11 cellular contexts compared by ENCODE assay signal in genomic region chrX:19805054-19805690, GRCh38.
A peak's percentile ranks its signal among the peaks of the same experiment; 100 is the strongest.
DNase-seq lines count a peak whose midpoint lies in the region; ATAC-seq and TF ChIP-seq lines count a peak whose summit lies in the region.
"Had no signal": no experiment of that assay in that cellular context is flagged by ENCODE, and none has a peak within 500 bp of the region (broad histone marks: within the 10 kb centered on the region; RNA-seq: fewer than 3 reads in every experiment).

No MANE protein-coding gene starts in this region.

- H3K4me3 Mint-ChIP-seq in activated CD8-positive, alpha-beta memory T cell treated with anti-CD3 and anti-CD28 coated beads, Interleukin-2, amount 10 ng/mL, durations not matched to agents 7 days and 5 days: no peak overlapping the region

- H3K9me3 Mint-ChIP-seq in activated CD8-positive, alpha-beta memory T cell treated with anti-CD3 and anti-CD28 coated beads, Interleukin-2, amount 10 ng/mL, durations not matched to agents 7 days and 5 days (ENCODE audit: low read depth): no peaks in the 10 kb centered on the region

- peak; percentile 46 for ATAC-seq in activated CD8-positive, alpha-beta memory T cell treated with anti-CD3 and anti-CD28 coated beads, Interleukin-2, amount 10 ng/mL, durations not matched to agents 7 days and 5 days
- ATAC-seq in SK-N-SH treated with all-trans-retinoic acid at 6 μM for 48 hours (peak; percentile 81), HG03097 (IDR thresholded peaks at IDR 0.05; ENCODE audit: low FRiP score, unreplicated experiment) (no peak), HG02571 (IDR thresholded peaks at IDR 0.05; ENCODE audit: unreplicated experiment) (no peak)
- peak; percentile 57 for ATAC-seq in stimulated activated naive CD8-positive, alpha-beta T cell treated with anti-CD3 and anti-CD28 coated beads, Interleukin-15, Interleukin-2, amounts not matched to agents 100 U/mL and 50 U/mL, for 24 hours

- H3K36me3 Mint-ChIP-seq in activated CD8-positive, alpha-beta memory T cell treated with anti-CD3 and anti-CD28 coated beads, Interleukin-2, amount 10 ng/mL, durations not matched to agents 7 days and 5 days: peaks cover 9% of the 10 kb centered on the region

- H3K27me3 Mint-ChIP-seq in activated CD8-positive, alpha-beta memory T cell treated with anti-CD3 and anti-CD28 coated beads, Interleukin-2, amount 10 ng/mL, durations not matched to agents 7 days and 5 days: no peaks in the 10 kb centered on the region

- H3K4me1 Mint-ChIP-seq in activated CD8-positive, alpha-beta memory T cell treated with anti-CD3 and anti-CD28 coated beads, Interleukin-2, amount 10 ng/mL, durations not matched to agents 7 days and 5 days: peaks cover 69% of the 10 kb centered on the region

- H3K27ac Mint-ChIP-seq in activated CD8-positive, alpha-beta memory T cell treated with anti-CD3 and anti-CD28 coated beads, Interleukin-2, amount 10 ng/mL, durations not matched to agents 7 days and 5 days: peak overlapping the region; percentile 73

- CTCF ChIA-PET in activated CD8-positive, alpha-beta memory T cell treated with anti-CD3 and anti-CD28 coated beads, Interleukin-2, amount 10 ng/mL, durations not matched to agents 7 days and 5 days (lab: Charles Lee): interaction anchor here (1.0 to 1.3 kb wide), 4 partner anchors 19 to 66 kb away, joined by 3 to 4 read pairs (median 3); no protein-coding TSS in a partner anchor

- no peak for DNase-seq in activated CD8-positive, alpha-beta memory T cell treated with anti-CD3 and anti-CD28 coated beads, Interleukin-2, amount 10 ng/mL, durations not matched to agents 7 days and 5 days
- no peak for DNase-seq in activated CD8-positive, alpha-beta memory T cell treated with anti-CD3 and anti-CD28 coated beads, Interleukin-2, amount 50 U/mL, for 48 hours
- DNase-seq in epidermal melanocyte (ENCODE audit: insufficient read length, low spot score): peak; percentile 17
- DNase-seq in stimulated activated naive CD8-positive, alpha-beta T cell treated with anti-CD3 and anti-CD28 coated beads, Interleukin-15, Interleukin-2, amounts not matched to agents 100 U/mL and 50 U/mL, for 24 hours: no peak
- DNase-seq in NOMO-1 treated with dmso at 0.1 percent for 144 hours (lab: John Stamatoyannopoulos, UW; ENCODE audit: unreplicated experiment): no peak
- DNase-seq: NCI-H1048, NCI-H774, retina had no signal

TF ChIP-seq in SK-N-SH treated with all-trans-retinoic acid at 6 μM for 48 hours, 23 proteins besides CTCF, POLR2A, EP300 and RAD21:
- TF ChIP-seq PPARA (CRISPR knock-in tag; IDR thresholded peaks at IDR 0.05; ENCODE audit: borderline replicate concordance): no peak
- TF ChIP-seq ZNF70 (CRISPR knock-in tag; IDR thresholded peaks at IDR 0.05): no peak
- TF ChIP-seq ZC3H10 (CRISPR knock-in tag; IDR thresholded peaks at IDR 0.05): no peak
- TF ChIP-seq ISL1 (CRISPR knock-in tag; IDR thresholded peaks at IDR 0.05): no peak
- no peak for TF ChIP-seq TCF4 (CRISPR knock-in tag; IDR thresholded peaks at IDR 0.05; ENCODE audit: borderline replicate concordance)
- TF ChIP-seq ARNTL (CRISPR knock-in tag; IDR thresholded peaks at IDR 0.05; ENCODE audit: borderline replicate concordance, low read depth): no peak
- no peak for TF ChIP-seq ZNF8 (CRISPR knock-in tag; IDR thresholded peaks at IDR 0.05)
- TF ChIP-seq OSR1 (CRISPR knock-in tag; IDR thresholded peaks at IDR 0.05): no peak
- TF ChIP-seq, protein P1, sequence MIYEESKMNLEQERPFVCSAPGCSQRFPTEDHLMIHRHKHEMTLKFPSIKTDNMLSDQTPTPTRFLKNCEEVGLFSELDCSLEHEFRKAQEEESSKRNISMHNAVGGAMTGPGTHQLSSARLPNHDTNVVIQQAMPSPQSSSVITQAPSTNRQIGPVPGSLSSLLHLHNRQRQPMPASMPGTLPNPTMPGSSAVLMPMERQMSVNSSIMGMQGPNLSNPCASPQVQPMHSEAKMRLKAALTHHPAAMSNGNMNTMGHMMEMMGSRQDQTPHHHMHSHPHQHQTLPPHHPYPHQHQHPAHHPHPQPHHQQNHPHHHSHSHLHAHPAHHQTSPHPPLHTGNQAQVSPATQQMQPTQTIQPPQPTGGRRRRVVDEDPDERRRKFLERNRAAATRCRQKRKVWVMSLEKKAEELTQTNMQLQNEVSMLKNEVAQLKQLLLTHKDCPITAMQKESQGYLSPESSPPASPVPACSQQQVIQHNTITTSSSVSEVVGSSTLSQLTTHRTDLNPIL (CRISPR knock-in tag; IDR thresholded peaks at IDR 0.05; ENCODE audit: low read depth): no peak
- no peak for TF ChIP-seq ZFP3 (CRISPR knock-in tag; IDR thresholded peaks at IDR 0.05)
- no peak for TF ChIP-seq GLIS3 (CRISPR knock-in tag; IDR thresholded peaks at IDR 0.05)
- TF ChIP-seq RARB (CRISPR knock-in tag; IDR thresholded peaks at IDR 0.05): no peak

Comparison
In these comparisons a context has a peak if more than half of its experiments do, and no peak if none do; other contexts are left out.
1. ATAC-seq: peak in activated CD8-positive, alpha-beta memory T cell treated with anti-CD3 and anti-CD28 coated beads, Interleukin-2, amount 10 ng/mL, durations not matched to agents 7 days and 5 days (single experiment), SK-N-SH treated with all-trans-retinoic acid at 6 μM for 48 hours (single experiment) and stimulated activated naive CD8-positive, alpha-beta T cell treated with anti-CD3 and anti-CD28 coated beads, Interleukin-15, Interleukin-2, amounts not matched to agents 100 U/mL and 50 U/mL, for 24 hours (single experiment); none in HG03097 (single experiment) and HG02571 (single experiment).